Comparison of ENCODE assay signal across 5 cellular contexts in genomic region chr3:54745863-54746262, GRCh38.
"Had no signal": no experiment of that assay in that cellular context is flagged by ENCODE, and none has a peak within 500 bp of the region (broad histone marks: within the 10 kb centered on the region; RNA-seq: fewer than 3 reads in every experiment).

No MANE protein-coding gene starts in this region.

- H3K27ac ChIP-seq: HL-60 had no signal

- ATAC-seq: HepG2, K562 had no signal

- H3K4me3 ChIP-seq: K562 had no signal

- DNase-seq: IMR-90, KBM-7 had no signal
